9 cellular contexts compared by ENCODE assay signal in the genomic region with DNA sequence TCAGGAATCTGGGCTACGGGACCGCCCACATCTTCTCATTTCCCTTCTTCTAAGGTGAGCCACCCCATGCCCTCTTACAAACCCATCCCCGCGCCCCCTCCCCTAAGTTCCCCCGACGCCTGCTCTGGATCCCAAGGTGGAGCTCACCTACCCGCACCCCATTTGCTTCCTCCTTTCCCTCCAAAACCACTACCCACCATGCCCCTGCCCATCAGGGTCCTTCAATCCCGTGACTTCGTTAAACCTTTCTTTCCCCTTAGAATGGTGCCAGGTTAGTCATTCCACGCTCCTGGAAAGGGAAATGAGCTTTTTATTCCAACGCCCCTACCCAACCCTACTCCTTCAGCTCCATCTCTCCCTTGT. TPM values are rescaled to one million over a fixed set of nuclear protein-coding genes. Genes with fewer than 3 reads are reported as not detected.
DNase-seq lines count a peak whose midpoint lies in the region; ATAC-seq, FAIRE-seq and TF ChIP-seq lines count a peak whose summit lies in the region.
"Had no signal": no experiment of that assay in that cellular context is flagged by ENCODE, and none has a peak within 500 bp of the region (broad histone marks: within the 10 kb centered on the region; RNA-seq: fewer than 3 reads in every experiment).

No MANE protein-coding gene starts in this region.

- DNase-seq in GM06990 (ENCODE audit: extremely low read depth, insufficient read length): no peak
- DNase-seq in T-helper 17 cell: no peak
- DNase-seq in fibroblast of pulmonary artery (ENCODE audit: low read depth): no peak
- DNase-seq in retinal pigment epithelial cell (ENCODE audit: low read depth): no peak
- DNase-seq in cerebellar cortex (ENCODE audit: low spot score): no peak
- no peak for DNase-seq in HTR-8/SVneo (ENCODE audit: insufficient read length, low spot score)
- no peak for DNase-seq in epidermal melanocyte (ENCODE audit: insufficient read length, low spot score)

- no peaks in the 10 kb centered on the region for H3K27me3 Mint-ChIP-seq in T-helper 17 cell

- no peak for FAIRE-seq in HTR-8/SVneo (lab: Jason Lieb, UNC)
- FAIRE-seq: frontal cortex had no signal

- ATAC-seq in T-helper 17 cell (no peak), GM21723 (IDR thresholded peaks at IDR 0.05; ENCODE audit: unreplicated experiment) (no peak)

- no peaks in the 10 kb centered on the region for H3K9me3 ChIP-seq in T-helper 17 cell (ENCODE audit: control insufficient read depth, low read length, poor library complexity, severe bottlenecking)

- peaks cover 48% of the 10 kb centered on the region for H3K4me1 Mint-ChIP-seq in T-helper 17 cell

- peak overlapping the region; percentile 92 for H3K27ac Mint-ChIP-seq in T-helper 17 cell

- no peak for TF ChIP-seq CTCF in GM06990 (IDR thresholded peaks at IDR 0.05; ENCODE audit: insufficient read depth, low read length, poor library complexity, severe bottlenecking)
- TF ChIP-seq CTCF in fibroblast of pulmonary artery (IDR thresholded peaks at IDR 0.05; ENCODE audit: low read length, missing control alignments): no peak
- TF ChIP-seq CTCF in retinal pigment epithelial cell (conservative IDR thresholded peaks at IDR 0.05; ENCODE audit: low read depth, low read length): no peak

- peak overlapping the region; percentile 93 for H3K4me3 Mint-ChIP-seq in T-helper 17 cell

- H3K4me3 ChIP-seq in GM06990 (replicated peaks; ENCODE audit: low read depth, low read length) (peak overlapping the region; percentile 86), fibroblast of pulmonary artery (replicated peaks; ENCODE audit: low read depth, low read length) (peak overlapping the region; percentile 76), retinal pigment epithelial cell (ENCODE audit: low read length) (peak overlapping the region; percentile 85)

- peaks cover 13% of the 10 kb centered on the region for H3K36me3 ChIP-seq in GM06990 (ENCODE audit: control insufficient read depth, insufficient read depth, low read length)

- H3K27me3 ChIP-seq in GM06990 (replicated peaks; ENCODE audit: control insufficient read depth, insufficient read depth, low read length): no peaks in the 10 kb centered on the region

- H3K36me3 Mint-ChIP-seq in T-helper 17 cell (ENCODE audit: low read depth): peaks cover 8% of the 10 kb centered on the region

RNA-seq across cellular contexts. Expression of gene MTMR4, which starts 0.3 kb away (rescaled TPM):
- 10 to 100 TPM; 36.6 to 41.3 TPM for total RNA-seq in T-helper 17 cell

RNA-seq across cellular contexts. Expression of gene HSF5, which starts 26.6 kb away (rescaled TPM):
- 1 to 10 TPM; 1.5 to 1.6 TPM for total RNA-seq in T-helper 17 cell
